In genomic region chr2:218568190-218569037, GRCh38 we compare ENCODE assay signal across 1 cellular context.
TF ChIP-seq lines count a peak whose summit lies in the region.

Gene CNOT9 (plus strand): TSS chr2:218568839. CDS start chr2:218568955, 116 bp downstream.
Gene USP37 (minus strand): TSS chr2:218568351. CDS start chr2:218558653, 9,698 bp downstream.

TF ChIP-seq in HEK293, 187 proteins besides CTCF, POLR2A, EP300 and RAD21 (continued from another document and continues in another):
- no peak for TF ChIP-seq ZSCAN16 (tag by site-specific recombination; IDR thresholded peaks at IDR 0.05)
- no peak for TF ChIP-seq ZNF664 (tag by site-specific recombination; IDR thresholded peaks at IDR 0.05)
- peak; percentile 98 for TF ChIP-seq SP3 (tag by site-specific recombination; IDR thresholded peaks at IDR 0.05)
- TF ChIP-seq ZNF148 (tag by site-specific recombination; IDR thresholded peaks at IDR 0.05; ENCODE audit: borderline replicate concordance), result no peak
- TF ChIP-seq ZNF202 (tag by site-specific recombination; IDR thresholded peaks at IDR 0.05; ENCODE audit: borderline replicate concordance), result no peak
- no peak for TF ChIP-seq ZNF140 (tag by site-specific recombination; IDR thresholded peaks at IDR 0.05)
- no peak for TF ChIP-seq ZNF777 (tag by site-specific recombination; IDR thresholded peaks at IDR 0.05; ENCODE audit: borderline replicate concordance)
- peak; percentile 83 for TF ChIP-seq REST (tag by site-specific recombination; IDR thresholded peaks at IDR 0.05)
- TF ChIP-seq ZNF121 (tag by site-specific recombination; IDR thresholded peaks at IDR 0.05), result no peak
- TF ChIP-seq ZNF37A (tag by site-specific recombination; IDR thresholded peaks at IDR 0.05), result no peak
- TF ChIP-seq ZNF248 (tag by site-specific recombination; IDR thresholded peaks at IDR 0.05), result no peak
- TF ChIP-seq ZNF341 (tag by site-specific recombination; IDR thresholded peaks at IDR 0.05; ENCODE audit: low read depth), result peak; percentile 44; the same call in 1 of the 2 replicates
- TF ChIP-seq KLF7 (tag by site-specific recombination; IDR thresholded peaks at IDR 0.05; ENCODE audit: borderline replicate concordance), result peak; percentile 72; the same call in 1 of the 2 replicates
- peak; percentile 94 for TF ChIP-seq PRDM10 (tag by site-specific recombination; IDR thresholded peaks at IDR 0.05)
- no peak for TF ChIP-seq ZNF280D (tag by site-specific recombination; IDR thresholded peaks at IDR 0.05)
- no peak for TF ChIP-seq ATF2 (tag by site-specific recombination; IDR thresholded peaks at IDR 0.05; ENCODE audit: low read depth)
- peak; percentile 78 for TF ChIP-seq ZNF629 (tag by site-specific recombination; IDR thresholded peaks at IDR 0.05)
- no peak for TF ChIP-seq ZNF701 (tag by site-specific recombination; IDR thresholded peaks at IDR 0.05)
- TF ChIP-seq ZNF169 (tag by site-specific recombination; IDR thresholded peaks at IDR 0.05), result no peak
- peak; percentile 82; the same call in 1 of the 2 replicates for TF ChIP-seq ZNF639 (tag by site-specific recombination; IDR thresholded peaks at IDR 0.05)
- no peak for TF ChIP-seq PRDM2 (tag by site-specific recombination; IDR thresholded peaks at IDR 0.05; ENCODE audit: borderline replicate concordance)
- no peak for TF ChIP-seq ZNF792 (tag by site-specific recombination; IDR thresholded peaks at IDR 0.05)
- no peak for TF ChIP-seq ZSCAN18 (tag by site-specific recombination; IDR thresholded peaks at IDR 0.05)
- TF ChIP-seq REPIN1 (tag by site-specific recombination; IDR thresholded peaks at IDR 0.05; ENCODE audit: low read depth), result no peak
- no peak for TF ChIP-seq PRDM6 (tag by site-specific recombination; IDR thresholded peaks at IDR 0.05)
